ENCODE assay signal across 14 cellular contexts in the genomic region with DNA sequence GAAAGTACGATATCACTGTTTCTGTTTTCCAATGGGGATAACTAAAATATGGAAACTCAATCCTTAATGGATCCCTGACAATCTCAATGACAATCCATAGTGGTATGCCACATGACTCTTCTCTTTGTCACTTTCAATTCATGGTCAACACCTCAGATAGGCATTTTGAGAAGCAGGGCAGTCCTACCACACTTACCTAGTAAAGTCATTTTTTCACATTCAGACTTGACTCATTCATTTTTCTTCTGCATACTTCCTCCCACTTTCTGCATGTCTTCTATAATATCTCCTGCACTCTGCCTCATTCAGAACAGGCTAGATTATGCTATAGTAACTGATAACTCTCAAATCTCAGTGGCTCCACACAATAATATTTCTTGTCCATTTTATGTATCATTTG.
DNase-seq lines count a peak whose midpoint lies in the region; ATAC-seq, FAIRE-seq and TF ChIP-seq lines count a peak whose summit lies in the region.
"Had no signal": no experiment of that assay in that cellular context is flagged by ENCODE, and none has a peak within 500 bp of the region (broad histone marks: within the 10 kb centered on the region; RNA-seq: fewer than 3 reads in every experiment).

No MANE protein-coding gene starts in this region.

- no peak overlapping the region for H3K4me3 Mint-ChIP-seq in MCF 10A (ENCODE audit: unreplicated experiment)
- H3K4me3 Mint-ChIP-seq: stimulated activated naive B cell treated with anti-CD40 and anti-IgM and Interleukin-4, amounts not matched to agents 10 μg/mL and 1 μg/mL and 100 μg/mL, for 72 hours; T-cell had no signal

- H3K79me2 ChIP-seq in SK-N-SH (ENCODE audit: insufficient read depth): peaks cover 4% of the 10 kb centered on the region; the same call in 1 of the 2 replicates

- H4K20me1 ChIP-seq in SK-N-SH (ENCODE audit: insufficient read depth): peaks cover 5% of the 10 kb centered on the region; the same call in 1 of the 2 replicates

- H3K27ac ChIP-seq in breast epithelium: peak overlapping the region; percentile 62 to 70
- peak overlapping the region; percentile 58 to 77; a peak in 3 of 4 replicates for H3K27ac ChIP-seq in SK-N-SH (ENCODE audit: low read depth in 2 of 2, low read length in 1 of 2)

- ATAC-seq in left colon (no peak), HG03135 (IDR thresholded peaks at IDR 0.05; ENCODE audit: unreplicated experiment) (no peak), HG03159 (IDR thresholded peaks at IDR 0.05; ENCODE audit: unreplicated experiment) (no peak)
- ATAC-seq: stimulated activated naive B cell treated with anti-CD40 and anti-IgM and Interleukin-4, amounts not matched to agents 10 μg/mL and 1 μg/mL and 100 μg/mL, for 72 hours; T-cell had no signal

- CTCF ChIA-PET in MCF 10A (lab: Yijun Ruan, JAX) (interaction anchor here (0.6 to 0.7 kb wide), 2 partner anchors 15 to 36 kb away, joined by 3 read pairs; no protein-coding TSS in a partner anchor), SK-N-SH (lab: Yijun Ruan, JAX) (interaction anchor here (1.0 kb wide), 1 partner anchor 26 kb away, joined by 3 read pairs; no protein-coding TSS in a partner anchor)

- no peak for TF ChIP-seq RAD21 in SK-N-SH (IDR thresholded peaks at IDR 0.05; ENCODE audit: low read length)

- no peak overlapping the region for H3K27ac Mint-ChIP-seq in MCF 10A (ENCODE audit: low read depth, unreplicated experiment)
- H3K27ac Mint-ChIP-seq: stimulated activated naive B cell treated with anti-CD40 and anti-IgM and Interleukin-4, amounts not matched to agents 10 μg/mL and 1 μg/mL and 100 μg/mL, for 72 hours had no signal

- H3K9ac ChIP-seq in SK-N-SH: no peak overlapping the region

- intact Hi-C loops in breast epithelium (cut with DNase I; ENCODE audit: low total_unique reads): no loop called here
- intact Hi-C loops in MCF 10A (cut with micrococcal nuclease): no loop called here
- intact Hi-C loops in left colon (cut with DNase I, micrococcal nuclease): no loop called here

- peaks cover 51% of the 10 kb centered on the region for H3F3A ChIP-seq in SK-N-SH (replicated peaks; ENCODE audit: insufficient read depth)

- no peak for FAIRE-seq in urothelium cell line (lab: Jason Lieb, UNC)
- FAIRE-seq: H1 had no signal

- H3K36me3 Mint-ChIP-seq in MCF 10A (ENCODE audit: insufficient read depth, unreplicated experiment): peaks cover 6% of the 10 kb centered on the region

- 52% methylated on average over 1 of the region's 1 CpG for WGBS in SK-N-SH (ENCODE audit: low lambda C conversion rate)

- H3K27me3 ChIP-seq in breast epithelium (no peaks in the 10 kb centered on the region), SK-N-SH (ENCODE audit: insufficient read depth) (no peaks in the 10 kb centered on the region)
- H3K27me3 ChIP-seq: BE2C had no signal

- no peak for TF ChIP-seq EP300 in SK-N-SH (IDR thresholded peaks at IDR 0.05; ENCODE audit: borderline replicate concordance in 1 of 2, low read depth in 1 of 2, low read length in 1 of 2)

- POLR2A ChIA-PET in MCF 10A (lab: Yijun Ruan, JAX): interaction anchor here (0.6 to 1.8 kb wide), 11 partner anchors 8 to 246 kb away, joined by 3 to 6 read pairs (median 4); no protein-coding TSS in a partner anchor
- POLR2A ChIA-PET in SK-N-SH (lab: Yijun Ruan, JAX): no interaction called here

- H3K4me1 Mint-ChIP-seq in MCF 10A (ENCODE audit: insufficient read depth, unreplicated experiment): peaks cover 14% of the 10 kb centered on the region

- no peak overlapping the region for H2AFZ ChIP-seq in SK-N-SH (ENCODE audit: low read depth)

- no peak overlapping the region for H3K4me3 ChIP-seq in breast epithelium
- no peak overlapping the region for H3K4me3 ChIP-seq in SK-N-SH (ENCODE audit: low read depth in 2 of 2, low read length in 1 of 2)
- H3K4me3 ChIP-seq in fibroblast of villous mesenchyme (ENCODE audit: low read depth, low read length): no peak overlapping the region

- peak overlapping the region; percentile 58 for H3K4me2 ChIP-seq in SK-N-SH

- TF ChIP-seq POLR2A in breast epithelium (IDR thresholded peaks at IDR 0.05): no peak

- no peaks in the 10 kb centered on the region for H3K9me2 ChIP-seq in SK-N-SH

- DNase-seq in breast epithelium (ENCODE audit: low spot score in 2 of 2) (no peak), MCF 10A (ENCODE audit: unreplicated experiment) (no peak), SK-N-SH (no peak), fibroblast of villous mesenchyme (ENCODE audit: low read depth) (peak; percentile 19), urothelium cell line (ENCODE audit: low spot score) (peak; percentile 8), left colon (no peak)
- DNase-seq: activated CD4-positive, alpha-beta T cell treated with anti-CD3 and anti-CD28 coated beads for 4 hours; activated effector memory CD4-positive, alpha-beta T cell treated with anti-CD3 and anti-CD28 coated beads, Interleukin-2, amount 50 U/mL, for 16 hours; BE2C; stimulated activated naive B cell treated with anti-CD40 and anti-IgM and Interleukin-4, amounts not matched to agents 10 μg/mL and 1 μg/mL and 100 μg/mL, for 72 hours; T-cell had no signal

- no TSS peak for BruUV-seq in MCF 10A (replicated peaks; lab: Mats Ljungman, UMichigan)

- H3K36me3 ChIP-seq in breast epithelium: no peaks in the 10 kb centered on the region
- H3K36me3 ChIP-seq in SK-N-SH (replicated peaks in 1 of 2; ENCODE audit: control insufficient read depth in 1 of 2, insufficient read depth in 2 of 2, low read length in 1 of 2): peaks cover 0 to 7% of the 10 kb centered on the region in 2 experiments

- H3K27me3 Mint-ChIP-seq in MCF 10A (ENCODE audit: insufficient read depth, unreplicated experiment): no peaks in the 10 kb centered on the region
- H3K27me3 Mint-ChIP-seq: stimulated activated naive B cell treated with anti-CD40 and anti-IgM and Interleukin-4, amounts not matched to agents 10 μg/mL and 1 μg/mL and 100 μg/mL, for 72 hours; T-cell had no signal

- TF ChIP-seq CTCF in breast epithelium (IDR thresholded peaks at IDR 0.05): no peak
- no peak for TF ChIP-seq CTCF in MCF 10A (IDR thresholded peaks at IDR 0.05; ENCODE audit: unreplicated experiment)
- TF ChIP-seq CTCF in SK-N-SH (IDR thresholded peaks at IDR 0.05): no peak
- no peak for TF ChIP-seq CTCF in fibroblast of villous mesenchyme (IDR thresholded peaks at IDR 0.05; ENCODE audit: insufficient read depth, low read depth, low read length)

- no peaks in the 10 kb centered on the region for H3K9me3 Mint-ChIP-seq in MCF 10A (ENCODE audit: unreplicated experiment)

- H3K9me3 ChIP-seq in breast epithelium (no peaks in the 10 kb centered on the region), SK-N-SH (no peaks in the 10 kb centered on the region)
- H3K9me3 ChIP-seq: BE2C had no signal

- H3K4me1 ChIP-seq in breast epithelium (peaks cover 0 to 16% of the 10 kb centered on the region in 2 donors), SK-N-SH (ENCODE audit: control insufficient read depth in 1 of 2, insufficient read depth in 2 of 2, low read depth in 1 of 2, low read length in 1 of 2) (peaks cover 14 to 32% of the 10 kb centered on the region in 2 experiments)

TF ChIP-seq in SK-N-SH, 30 proteins besides CTCF, POLR2A, EP300 and RAD21:
- TF ChIP-seq YY1 (IDR thresholded peaks at IDR 0.05; ENCODE audit: low read depth) (no peak), MXI1 (IDR thresholded peaks at IDR 0.05; ENCODE audit: low read depth, low read length) (no peak), FOSL2 (IDR thresholded peaks at IDR 0.05; ENCODE audit: borderline replicate concordance, low read depth) (peak; percentile 2; the same call in 1 of the 2 replicates)
- TF ChIP-seq, protein P1, sequence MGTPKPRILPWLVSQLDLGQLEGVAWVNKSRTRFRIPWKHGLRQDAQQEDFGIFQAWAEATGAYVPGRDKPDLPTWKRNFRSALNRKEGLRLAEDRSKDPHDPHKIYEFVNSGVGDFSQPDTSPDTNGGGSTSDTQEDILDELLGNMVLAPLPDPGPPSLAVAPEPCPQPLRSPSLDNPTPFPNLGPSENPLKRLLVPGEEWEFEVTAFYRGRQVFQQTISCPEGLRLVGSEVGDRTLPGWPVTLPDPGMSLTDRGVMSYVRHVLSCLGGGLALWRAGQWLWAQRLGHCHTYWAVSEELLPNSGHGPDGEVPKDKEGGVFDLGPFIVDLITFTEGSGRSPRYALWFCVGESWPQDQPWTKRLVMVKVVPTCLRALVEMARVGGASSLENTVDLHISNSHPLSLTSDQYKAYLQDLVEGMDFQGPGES (IDR thresholded peaks at IDR 0.05; ENCODE audit: low read depth, low read length): no peak
- TF ChIP-seq, protein P2, sequence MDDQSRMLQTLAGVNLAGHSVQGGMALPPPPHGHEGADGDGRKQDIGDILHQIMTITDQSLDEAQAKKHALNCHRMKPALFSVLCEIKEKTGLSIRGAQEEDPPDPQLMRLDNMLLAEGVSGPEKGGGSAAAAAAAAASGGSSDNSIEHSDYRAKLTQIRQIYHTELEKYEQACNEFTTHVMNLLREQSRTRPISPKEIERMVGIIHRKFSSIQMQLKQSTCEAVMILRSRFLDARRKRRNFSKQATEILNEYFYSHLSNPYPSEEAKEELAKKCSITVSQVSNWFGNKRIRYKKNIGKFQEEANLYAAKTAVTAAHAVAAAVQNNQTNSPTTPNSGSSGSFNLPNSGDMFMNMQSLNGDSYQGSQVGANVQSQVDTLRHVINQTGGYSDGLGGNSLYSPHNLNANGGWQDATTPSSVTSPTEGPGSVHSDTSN (IDR thresholded peaks at IDR 0.05): peak; percentile 74

Comparison
In these comparisons a context has a peak if more than half of its experiments do, and no peak if none do; other contexts are left out.
1. DNase-seq: peak in fibroblast of villous mesenchyme (single experiment) and urothelium cell line (single experiment); none in breast epithelium (0 of 2), MCF 10A (single experiment), SK-N-SH (single experiment) and left colon (0 of 2).